Comparison of ENCODE assay signal across 8 cellular contexts in the genomic region with DNA sequence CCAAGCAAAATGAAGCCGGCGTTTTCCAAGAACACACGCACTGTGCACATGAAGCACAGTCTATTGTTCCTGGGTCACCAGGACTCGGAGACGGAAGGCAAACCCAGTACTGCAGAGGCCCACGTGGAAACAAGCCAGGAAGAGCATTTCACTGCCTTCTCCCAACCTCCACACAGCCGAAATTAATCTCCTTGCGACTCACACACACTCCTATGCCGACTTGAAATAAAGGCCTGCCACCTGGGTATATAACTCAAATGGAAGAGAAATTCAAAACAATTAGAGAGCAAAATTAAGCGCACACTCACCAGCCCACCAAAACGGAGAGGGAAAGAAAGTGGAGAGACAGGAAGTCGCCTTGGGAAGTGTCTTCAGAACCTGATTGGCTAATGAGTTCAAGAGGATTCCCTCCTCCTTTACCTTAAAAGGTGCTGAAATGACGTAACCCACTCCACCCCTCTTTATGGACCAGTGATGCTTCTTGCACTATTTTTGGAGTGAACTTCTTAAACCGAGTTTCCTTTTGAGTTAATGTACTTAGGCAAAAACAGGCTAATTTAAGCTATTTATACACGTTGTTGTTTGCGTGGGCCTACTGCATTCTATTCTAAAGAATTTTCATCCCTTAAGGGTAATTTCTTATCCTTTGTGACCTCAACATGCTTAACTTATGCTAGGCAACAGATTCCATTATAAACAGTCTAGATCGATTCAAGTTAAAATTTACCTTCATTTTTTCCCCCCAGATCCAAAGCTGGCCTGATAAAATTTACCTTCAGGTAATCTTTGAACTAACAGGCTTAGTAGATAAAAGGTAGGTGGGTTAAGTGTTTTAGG. TPM values are rescaled to one million over a fixed set of nuclear protein-coding genes. Genes with fewer than 3 reads are reported as not detected.
A peak's percentile ranks its signal among the peaks of the same experiment; 100 is the strongest.
DNase-seq lines count a peak whose midpoint lies in the region; ATAC-seq and TF ChIP-seq lines count a peak whose summit lies in the region.

A gene with protein sequence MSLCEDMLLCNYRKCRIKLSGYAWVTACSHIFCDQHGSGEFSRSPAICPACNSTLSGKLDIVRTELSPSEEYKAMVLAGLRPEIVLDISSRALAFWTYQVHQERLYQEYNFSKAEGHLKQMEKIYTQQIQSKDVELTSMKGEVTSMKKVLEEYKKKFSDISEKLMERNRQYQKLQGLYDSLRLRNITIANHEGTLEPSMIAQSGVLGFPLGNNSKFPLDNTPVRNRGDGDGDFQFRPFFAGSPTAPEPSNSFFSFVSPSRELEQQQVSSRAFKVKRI (minus strand): TSS at position 334 of the 837 bp plus-strand sequence. CDS start 16,756 bp downstream, outside the sequence.

- H3K27me3 ChIP-seq in ectodermal cell (ENCODE audit: control insufficient read depth, insufficient read depth, low read length, poor library complexity, severe bottlenecking) (no peaks in the 10 kb centered on the region), liver (ENCODE audit: control insufficient read depth in 4 of 4, insufficient read depth in 4 of 4, low read length in 3 of 4) (no peaks in the 10 kb centered on the region)

- H3K36me3 ChIP-seq in ectodermal cell (ENCODE audit: control insufficient read depth, insufficient read depth, low read length) (no peaks in the 10 kb centered on the region), liver (ENCODE audit: control insufficient read depth in 4 of 4, insufficient read depth in 3 of 4, low read depth in 1 of 4, low read length in 3 of 4) (peaks cover 0 to 8% (median under 1%) of the 10 kb centered on the region in 4 donors)

- TF ChIP-seq RAD21 in liver (IDR thresholded peaks at IDR 0.05) = no peak

- DNase-seq in CMK (ENCODE audit: low read depth) (peak; percentile 60), NCI-H526 (lab: John Stamatoyannopoulos, UW) (peak; percentile 82 to 86)
- peak; percentile 14 to 62 for DNase-seq in activated CD4-positive, alpha-beta T cell treated with anti-CD3 and anti-CD28 coated beads, Interleukin-2, amount 50 U/mL, for 24 hours (ENCODE audit: low read depth in 1 of 2, low spot score in 1 of 2)
- DNase-seq in stimulated activated CD4-positive, alpha-beta T cell treated with anti-CD3 and anti-CD28 coated beads, TNF-alpha, amount 100 ng/mL, for 24 hours (ENCODE audit: low read depth in 3 of 3) = peak in 2 of 3 experiments; percentile 25 to 32

- no peak for TF ChIP-seq CTCF in liver (IDR thresholded peaks at IDR 0.05; ENCODE audit: low read depth, low read length, missing input control)

- WGBS in ectodermal cell, 2 experiments = 5 to 6% methylated on average over 15 to 17 of the region's 17 CpGs
- 2% methylated on average over 17 of the region's 17 CpGs for WGBS in liver

- peaks cover 7% of the 10 kb centered on the region for H3K4me1 ChIP-seq in ectodermal cell (ENCODE audit: control insufficient read depth, insufficient read depth, low read length)
- H3K4me1 ChIP-seq in liver (ENCODE audit: control insufficient read depth in 4 of 4, insufficient read depth in 4 of 4, low read length in 3 of 4) = peaks cover 8 to 45% (median 37%) of the 10 kb centered on the region in 4 donors

- H3K27ac ChIP-seq in ectodermal cell (ENCODE audit: insufficient read depth, low read depth, low read length, poor library complexity, severe bottlenecking) (peak within 1 kb of the TSS; percentile 71), liver (ENCODE audit: low read depth in 1 of 2, low read length in 2 of 2) (peak within 1 kb of the TSS; percentile 81 to 97)

- ATAC-seq in GM19351 (IDR thresholded peaks at IDR 0.05; ENCODE audit: unreplicated experiment) = peak; percentile 96
- ATAC-seq in HG03469 (IDR thresholded peaks at IDR 0.05; ENCODE audit: unreplicated experiment) = peak; percentile 97

- H3K4me3 ChIP-seq in ectodermal cell (ENCODE audit: insufficient read depth, low read depth, low read length) (peak within 1 kb of the TSS; percentile 56), liver (ENCODE audit: low read depth in 1 of 3, low read length in 3 of 3) (peak within 1 kb of the TSS; percentile 53 to 98 (median 79))

- H3K9ac ChIP-seq in liver (ENCODE audit: low read depth in 1 of 2, low read length in 2 of 2) = peak within 1 kb of the TSS; percentile 52 to 98

- H3K9me3 ChIP-seq in ectodermal cell (ENCODE audit: control insufficient read depth, low read length) (no peaks in the 10 kb centered on the region), liver (ENCODE audit: control insufficient read depth in 4 of 4, low read length in 3 of 4) (no peaks in the 10 kb centered on the region)

TF ChIP-seq in liver, 16 proteins besides CTCF, POLR2A, EP300 and RAD21:
- TF ChIP-seq, protein P1, sequence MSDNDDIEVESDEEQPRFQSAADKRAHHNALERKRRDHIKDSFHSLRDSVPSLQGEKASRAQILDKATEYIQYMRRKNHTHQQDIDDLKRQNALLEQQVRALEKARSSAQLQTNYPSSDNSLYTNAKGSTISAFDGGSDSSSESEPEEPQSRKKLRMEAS (IDR thresholded peaks at IDR 0.05) = no peak
- TF ChIP-seq, protein P2, sequence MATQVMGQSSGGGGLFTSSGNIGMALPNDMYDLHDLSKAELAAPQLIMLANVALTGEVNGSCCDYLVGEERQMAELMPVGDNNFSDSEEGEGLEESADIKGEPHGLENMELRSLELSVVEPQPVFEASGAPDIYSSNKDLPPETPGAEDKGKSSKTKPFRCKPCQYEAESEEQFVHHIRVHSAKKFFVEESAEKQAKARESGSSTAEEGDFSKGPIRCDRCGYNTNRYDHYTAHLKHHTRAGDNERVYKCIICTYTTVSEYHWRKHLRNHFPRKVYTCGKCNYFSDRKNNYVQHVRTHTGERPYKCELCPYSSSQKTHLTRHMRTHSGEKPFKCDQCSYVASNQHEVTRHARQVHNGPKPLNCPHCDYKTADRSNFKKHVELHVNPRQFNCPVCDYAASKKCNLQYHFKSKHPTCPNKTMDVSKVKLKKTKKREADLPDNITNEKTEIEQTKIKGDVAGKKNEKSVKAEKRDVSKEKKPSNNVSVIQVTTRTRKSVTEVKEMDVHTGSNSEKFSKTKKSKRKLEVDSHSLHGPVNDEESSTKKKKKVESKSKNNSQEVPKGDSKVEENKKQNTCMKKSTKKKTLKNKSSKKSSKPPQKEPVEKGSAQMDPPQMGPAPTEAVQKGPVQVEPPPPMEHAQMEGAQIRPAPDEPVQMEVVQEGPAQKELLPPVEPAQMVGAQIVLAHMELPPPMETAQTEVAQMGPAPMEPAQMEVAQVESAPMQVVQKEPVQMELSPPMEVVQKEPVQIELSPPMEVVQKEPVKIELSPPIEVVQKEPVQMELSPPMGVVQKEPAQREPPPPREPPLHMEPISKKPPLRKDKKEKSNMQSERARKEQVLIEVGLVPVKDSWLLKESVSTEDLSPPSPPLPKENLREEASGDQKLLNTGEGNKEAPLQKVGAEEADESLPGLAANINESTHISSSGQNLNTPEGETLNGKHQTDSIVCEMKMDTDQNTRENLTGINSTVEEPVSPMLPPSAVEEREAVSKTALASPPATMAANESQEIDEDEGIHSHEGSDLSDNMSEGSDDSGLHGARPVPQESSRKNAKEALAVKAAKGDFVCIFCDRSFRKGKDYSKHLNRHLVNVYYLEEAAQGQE (IDR thresholded peaks at IDR 0.05) = peak; percentile 87
- no peak for TF ChIP-seq HNF4G (IDR thresholded peaks at IDR 0.05)
- TF ChIP-seq, protein P3, sequence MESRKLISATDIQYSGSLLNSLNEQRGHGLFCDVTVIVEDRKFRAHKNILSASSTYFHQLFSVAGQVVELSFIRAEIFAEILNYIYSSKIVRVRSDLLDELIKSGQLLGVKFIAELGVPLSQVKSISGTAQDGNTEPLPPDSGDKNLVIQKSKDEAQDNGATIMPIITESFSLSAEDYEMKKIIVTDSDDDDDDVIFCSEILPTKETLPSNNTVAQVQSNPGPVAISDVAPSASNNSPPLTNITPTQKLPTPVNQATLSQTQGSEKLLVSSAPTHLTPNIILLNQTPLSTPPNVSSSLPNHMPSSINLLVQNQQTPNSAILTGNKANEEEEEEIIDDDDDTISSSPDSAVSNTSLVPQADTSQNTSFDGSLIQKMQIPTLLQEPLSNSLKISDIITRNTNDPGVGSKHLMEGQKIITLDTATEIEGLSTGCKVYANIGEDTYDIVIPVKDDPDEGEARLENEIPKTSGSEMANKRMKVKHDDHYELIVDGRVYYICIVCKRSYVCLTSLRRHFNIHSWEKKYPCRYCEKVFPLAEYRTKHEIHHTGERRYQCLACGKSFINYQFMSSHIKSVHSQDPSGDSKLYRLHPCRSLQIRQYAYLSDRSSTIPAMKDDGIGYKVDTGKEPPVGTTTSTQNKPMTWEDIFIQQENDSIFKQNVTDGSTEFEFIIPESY (IDR thresholded peaks at IDR 0.05) = peak; percentile 24
- TF ChIP-seq HNF4A (conservative IDR thresholded peaks at IDR 0.05) = peak; percentile 49 to 53
- TF ChIP-seq NR2F2 (IDR thresholded peaks at IDR 0.05) = no peak
- peak; percentile 54 for TF ChIP-seq TAF1 (conservative IDR thresholded peaks at IDR 0.05)
- peak; percentile 39 to 65 for TF ChIP-seq GABPA (IDR thresholded peaks at IDR 0.05 in 1 of 2, conservative IDR thresholded peaks at IDR 0.05 in 1 of 2)
- peak in 1 of 2 donors; percentile 69 for TF ChIP-seq RXRA (IDR thresholded peaks at IDR 0.05)
- peak; percentile 65 for TF ChIP-seq YY1 (IDR thresholded peaks at IDR 0.05)
- TF ChIP-seq FOXA2 (IDR thresholded peaks at IDR 0.05) = no peak
- peak; percentile 93 to 94 for TF ChIP-seq JUND (IDR thresholded peaks at IDR 0.05)
- TF ChIP-seq SP1 (IDR thresholded peaks at IDR 0.05) = peak; percentile 56

RNA-seq across cellular contexts. Expression of the gene that starts here (rescaled TPM):
- polyA plus RNA-seq in ectodermal cell (2013, experiment 1 of 4) = 173 TPM
- 196 TPM for polyA plus RNA-seq in ectodermal cell (2013, experiment 2 of 4)
- polyA plus RNA-seq in ectodermal cell (2013, experiment 3 of 4) = 167 TPM
- polyA plus RNA-seq in ectodermal cell (2013, experiment 4 of 4) = 179 TPM
- 10 to 100 TPM; 14.5 to 31.0 TPM for total RNA-seq in liver
- 10 to 100 TPM; 14.9 to 16.5 TPM for polyA plus RNA-seq in liver

Comparison
In these comparisons a context has a peak if more than half of its experiments do, and no peak if none do; other contexts are left out.
1. Peak in every context shown above with its lines: DNase-seq, ATAC-seq, H3K4me3 ChIP-seq and H3K27ac ChIP-seq.
2. DNase-seq: peak in every context shown above with its lines; median percentile 84 in NCI-H526; 60 in CMK; 38 in activated CD4-positive, alpha-beta T cell treated with anti-CD3 and anti-CD28 coated beads, Interleukin-2, amount 50 U/mL, for 24 hours; 28 in stimulated activated CD4-positive, alpha-beta T cell treated with anti-CD3 and anti-CD28 coated beads, TNF-alpha, amount 100 ng/mL, for 24 hours.